In genomic region chr15:70558406-70559222, GRCh38 we compare ENCODE assay signal across 16 cellular contexts.
DNase-seq lines count a peak whose midpoint lies in the region; ATAC-seq, FAIRE-seq and TF ChIP-seq lines count a peak whose summit lies in the region.
"Had no signal": no experiment of that assay in that cellular context is flagged by ENCODE, and none has a peak within 500 bp of the region (broad histone marks: within the 10 kb centered on the region; RNA-seq: fewer than 3 reads in every experiment).

No MANE protein-coding gene starts in this region.

- peaks cover 7% of the 10 kb centered on the region; the same call in 1 of the 2 replicates for H3K23me2 ChIP-seq in H1 (ENCODE audit: low read depth, low read length)

- H4K8ac ChIP-seq in H1 (ENCODE audit: extremely low read depth, insufficient read depth, low read length): no peak overlapping the region

- H4K5ac ChIP-seq in H1 (ENCODE audit: insufficient read length, low read depth, low read length): no peak overlapping the region

- H2BK12ac ChIP-seq in H1 (ENCODE audit: low read depth, low read length): peak overlapping the region; percentile 41; the same call in 1 of the 2 replicates

- H3K14ac ChIP-seq in H1 (ENCODE audit: insufficient read length): no peak overlapping the region

- H3K27me3 ChIP-seq in H1 (replicated peaks in 1 of 4; ENCODE audit: control insufficient read depth in 3 of 4, extremely low read depth in 1 of 4, insufficient read depth in 3 of 4, low read length in 3 of 4) (no peaks in the 10 kb centered on the region; a peak in 1 of 7 replicates), psoas muscle (ENCODE audit: insufficient read depth in 3 of 3, low read length in 2 of 3) (peaks cover 0 to 1% (median 0%) of the 10 kb centered on the region in 3 donors), WERI-Rb-1 (ENCODE audit: insufficient read depth, low read depth, severe bottlenecking) (peaks cover 90% of the 10 kb centered on the region), body of pancreas (no peaks in the 10 kb centered on the region)

- H3K4ac ChIP-seq in H1 (replicated peaks; ENCODE audit: insufficient read length, low read depth, low read length): peak overlapping the region; percentile 70

- no peak overlapping the region for H3K9ac ChIP-seq in H1 (replicated peaks in 1 of 4; ENCODE audit: extremely low read depth in 1 of 4, low read depth in 3 of 4, low read length in 3 of 4)

- peak overlapping the region; percentile 50; the same call in 1 of the 2 replicates for H2BK5ac ChIP-seq in H1 (ENCODE audit: low read depth, low read length)

- TF ChIP-seq EP300 in H1 (IDR thresholded peaks at IDR 0.05; ENCODE audit: borderline replicate concordance in 1 of 2, low read depth in 2 of 2, low read length in 2 of 2): no peak

- H2BK20ac ChIP-seq in H1 (ENCODE audit: low read length): no peak overlapping the region

- H3K9me3 ChIP-seq in KOPT-K1 (ENCODE audit: insufficient read depth, low read length, poor library complexity, severe bottlenecking) (no peaks in the 10 kb centered on the region), H1 (ENCODE audit: insufficient read depth in 2 of 2, low read depth in 1 of 2, low read length in 1 of 2) (no peaks in the 10 kb centered on the region), psoas muscle (no peaks in the 10 kb centered on the region), WERI-Rb-1 (ENCODE audit: severe bottlenecking) (no peaks in the 10 kb centered on the region), body of pancreas (no peaks in the 10 kb centered on the region)
- H3K9me3 ChIP-seq: heart right ventricle, spleen had no signal

- peak overlapping the region; percentile 61 for H4K91ac ChIP-seq in H1 (replicated peaks; ENCODE audit: insufficient read length, low read length)

- intact Hi-C loops in psoas muscle (cut with DNase I): no loop called here
- intact Hi-C loops in body of pancreas (cut with DNase I): no loop called here

- FAIRE-seq in H1 (lab: Jason Lieb, UNC): no peak
- FAIRE-seq: colon had no signal

- no peak for TF ChIP-seq POLR2A in H1 (IDR thresholded peaks at IDR 0.05; ENCODE audit: control extremely low read depth in 1 of 2, low read depth in 2 of 2, low read length in 2 of 2)
- no peak for TF ChIP-seq POLR2A in GM18505 (IDR thresholded peaks at IDR 0.05; ENCODE audit: borderline replicate concordance, extremely low read depth, insufficient read depth, insufficient read length)
- no peak for TF ChIP-seq POLR2A in body of pancreas (IDR thresholded peaks at IDR 0.05)

- TF ChIP-seq RAD21 in H1 (IDR thresholded peaks at IDR 0.05 in 1 of 2, conservative IDR thresholded peaks at IDR 0.05 in 1 of 2; ENCODE audit: low read depth in 2 of 2, low read length in 2 of 2): no peak

- H2AFZ ChIP-seq in H1 (ENCODE audit: low read length): no peak overlapping the region

- peak overlapping the region; percentile 67 for H3K27ac ChIP-seq in KOPT-K1 (ENCODE audit: low read depth, low read length, poor library complexity, severe bottlenecking)
- H3K27ac ChIP-seq in H1 (ENCODE audit: low read depth, low read length): no peak overlapping the region
- no peak overlapping the region for H3K27ac ChIP-seq in psoas muscle
- H3K27ac ChIP-seq in WERI-Rb-1: no peak overlapping the region
- H3K27ac ChIP-seq in body of pancreas: no peak overlapping the region
- H3K27ac ChIP-seq: C4-2B, heart right ventricle had no signal

- peak overlapping the region; percentile 48 for H2BK15ac ChIP-seq in H1 (ENCODE audit: low read length)

- 0 out of 2 replicates have a peak, but pooled peaks cover 3% of the 10 kb centered on the region for H3K79me1 ChIP-seq in H1 (ENCODE audit: low read depth, low read length)

- H3K36me3 ChIP-seq in KOPT-K1 (ENCODE audit: insufficient read depth, low read length) (no peaks in the 10 kb centered on the region), H1 (ENCODE audit: control insufficient read depth in 2 of 4, insufficient read depth in 4 of 4, low read length in 3 of 4) (no peaks in the 10 kb centered on the region), psoas muscle (ENCODE audit: insufficient read depth in 1 of 2, low read depth in 1 of 2) (no peaks in the 10 kb centered on the region), WERI-Rb-1 (no peaks in the 10 kb centered on the region), body of pancreas (replicated peaks in 1 of 2; ENCODE audit: insufficient read depth in 1 of 2, low read depth in 2 of 2) (no peaks in the 10 kb centered on the region)
- H3K36me3 ChIP-seq: heart right ventricle, spleen had no signal

- DNase-seq in D341Med (ENCODE audit: low spot score) (peak; percentile 27), H1 (ENCODE audit: low read depth in 1 of 2, low spot score in 2 of 2) (no peak), psoas muscle (no peak), WERI-Rb-1 (no peak), body of pancreas (no peak)
- DNase-seq in central memory CD4-positive, alpha-beta T cell: no peak
- DNase-seq: midbrain, NCI-H146, NCI-H510A had no signal

- peak overlapping the region; percentile 29; the same call in 1 of the 2 replicates for H2AK5ac ChIP-seq in H1 (ENCODE audit: low read depth, low read length)

- TF ChIP-seq CTCF in H1 (IDR thresholded peaks at IDR 0.05; ENCODE audit: control extremely low read depth in 1 of 3, insufficient read depth in 1 of 3, low read depth in 1 of 3, low read length in 3 of 3) (no peak), psoas muscle (IDR thresholded peaks at IDR 0.05) (no peak), WERI-Rb-1 (IDR thresholded peaks at IDR 0.05; ENCODE audit: low read depth, low read length) (no peak), body of pancreas (IDR thresholded peaks at IDR 0.05) (no peak)

- CTCF ChIA-PET in H1 (lab: Charles Lee; ENCODE audit: partially characterized antibody): interaction anchor here (0.7 to 2.7 kb wide), 5 partner anchors 8 to 123 kb away, joined by 3 to 11 read pairs (median 3); no protein-coding TSS in a partner anchor

- peak overlapping the region; percentile 38; the same call in 1 of the 2 replicates for H3K18ac ChIP-seq in H1 (ENCODE audit: extremely low read depth, low read length)

- 87% methylated on average over 10 of the region's 10 CpGs; no CpG with 5 or more reads in 1 of the 2 experiments for WGBS in H1 (ENCODE audit: extremely low coverage in 1 of 2, insufficient coverage in 1 of 2, insufficient read length in 1 of 2, insufficient replicate concordance in 2 of 2, low coverage in 1 of 2, low lambda C conversion rate in 2 of 2, missing lambda C conversion rate in 1 of 2), 2 experiments
- WGBS in psoas muscle, 3 donors: 90 to 91% (median 91%) methylated on average over 10 of the region's 10 CpGs
- WGBS in body of pancreas, 2 donors: 64 to 68% methylated on average over 10 of the region's 10 CpGs

- H3K4me1 ChIP-seq in H1 (replicated peaks in 1 of 4; ENCODE audit: control insufficient read depth in 3 of 4, insufficient read depth in 4 of 4, low read length in 3 of 4) (peaks cover 0 to 4% (median 0%) of the 10 kb centered on the region in 4 experiments; a peak in 3 of 7 replicates), psoas muscle (peaks cover 14% of the 10 kb centered on the region), body of pancreas (no peaks in the 10 kb centered on the region)

- H3K79me2 ChIP-seq in H1 (ENCODE audit: control insufficient read depth in 1 of 2, insufficient read depth in 2 of 2, low read length in 2 of 2): no peaks in the 10 kb centered on the region

- peak overlapping the region; percentile 42 for H3K56ac ChIP-seq in H1 (replicated peaks; ENCODE audit: insufficient read length, low read depth, low read length)

- peak overlapping the region; percentile 55 for H3K23ac ChIP-seq in H1 (ENCODE audit: insufficient read length)

- POLR2A ChIA-PET in H1 (lab: Charles Lee; ENCODE audit: partially characterized antibody): interaction anchor here (1.3 kb wide), 1 partner anchor 9 kb away, joined by 4 read pairs; no protein-coding TSS in a partner anchor

- H2BK120ac ChIP-seq in H1 (replicated peaks; ENCODE audit: low read depth, low read length): no peak overlapping the region

- H4K20me1 ChIP-seq in H1 (replicated peaks in 1 of 2; ENCODE audit: control insufficient read depth in 1 of 2, insufficient read depth in 2 of 2, low read length in 2 of 2): peaks cover 0 to 7% of the 10 kb centered on the region in 2 experiments

- no peak overlapping the region for H3K4me2 ChIP-seq in H1 (ENCODE audit: insufficient read depth in 1 of 2, low read depth in 2 of 2, low read length in 2 of 2)

- ATAC-seq in psoas muscle (peak in 3 of 4 donors; percentile 7 to 30 (median 8)), GM18505 (IDR thresholded peaks at IDR 0.05; ENCODE audit: unreplicated experiment) (no peak), body of pancreas (no peak)
- ATAC-seq: HCT116 had no signal

- H3K4me3 ChIP-seq in H1 (ENCODE audit: extremely low read depth in 1 of 4, insufficient read depth in 2 of 4, low read depth in 3 of 4, low read length in 4 of 4): no peak overlapping the region
- H3K4me3 ChIP-seq in psoas muscle: no peak overlapping the region
- H3K4me3 ChIP-seq in WERI-Rb-1 (ENCODE audit: low read depth, low read length): no peak overlapping the region
- no peak overlapping the region for H3K4me3 ChIP-seq in body of pancreas

TF ChIP-seq in H1, 55 proteins besides CTCF, POLR2A, EP300 and RAD21 (continues in another document):
- TF ChIP-seq HDAC2 (IDR thresholded peaks at IDR 0.05; ENCODE audit: borderline replicate concordance in 1 of 2, low read depth in 2 of 2, low read length in 2 of 2) (no peak), SP2 (IDR thresholded peaks at IDR 0.05; ENCODE audit: low read length) (no peak), BCL11A (IDR thresholded peaks at IDR 0.05; ENCODE audit: low read depth in 2 of 2, low read length in 2 of 2) (no peak), TCF12 (IDR thresholded peaks at IDR 0.05; ENCODE audit: low read depth, low read length) (no peak), SUZ12 (IDR thresholded peaks at IDR 0.05; ENCODE audit: low read length) (no peak), POU5F1 (IDR thresholded peaks at IDR 0.05; ENCODE audit: low read depth, low read length) (no peak), SAP30 (IDR thresholded peaks at IDR 0.05; ENCODE audit: insufficient read depth, insufficient replicate concordance, low read length) (no peak), KDM4A (IDR thresholded peaks at IDR 0.05; ENCODE audit: low read depth, low read length, severe bottlenecking) (no peak), ZNF274 (IDR thresholded peaks at IDR 0.05; ENCODE audit: borderline replicate concordance, extremely low read depth, low read length) (no peak), ATF2 (IDR thresholded peaks at IDR 0.05; ENCODE audit: low read length) (no peak)

Comparison
In these comparisons a context has a peak if more than half of its experiments do, and no peak if none do; other contexts are left out.
1. ATAC-seq: peak in psoas muscle (3 of 4); none in GM18505 (single experiment) and body of pancreas (single experiment).